In genomic region chr12:54017845-54018607, GRCh38 we compare ENCODE assay signal across 8 cellular contexts. TPM values are rescaled to one million over a fixed set of nuclear protein-coding genes. Genes with fewer than 3 reads are reported as not detected.
DNase-seq lines count a peak whose midpoint lies in the region; ATAC-seq and TF ChIP-seq lines count a peak whose summit lies in the region.

No MANE protein-coding gene starts in this region.

- DNase-seq in DMS114 treated with DMSO at 0.1 percent for 48 hours (lab: John Stamatoyannopoulos, UW; ENCODE audit: unreplicated experiment) (peak; percentile 91), HuH-7.5 (ENCODE audit: low spot score) (peak; percentile 98), Panc1 (ENCODE audit: low read depth, low spot score) (peak; percentile 89), osteoblast (ENCODE audit: insufficient read length, low spot score, missing footprints) (peak; percentile 99), thoracic aorta (ENCODE audit: low spot score) (peak; percentile 46)
- DNase-seq in activated T-helper 2 cell treated with anti-CD3 and anti-CD28 coated beads, Interferon-gamma antibody, Interleukin-2, Interleukin-4, amounts not matched to agents 10 μg/mL and 5 μg/mL and 100 μg/mL, durations not matched to agents 14 hours and 24 hours and 36 hours (ENCODE audit: low spot score), result peak; percentile 67

- ATAC-seq in GM21447 (IDR thresholded peaks at IDR 0.05; ENCODE audit: unreplicated experiment) (peak; percentile 61), Panc1 (peak; percentile 72), gastroesophageal sphincter (peak; percentile 83), thoracic aorta (ENCODE audit: insufficient number of reproducible peaks, low FRiP score, low read depth) (peak; percentile 61)

- H3K27ac ChIP-seq in Panc1 (ENCODE audit: low read length) (peak overlapping the region; percentile 94), gastroesophageal sphincter (peak overlapping the region in 3 of 4 donors; percentile 41 to 72 (median 51)), osteoblast (ENCODE audit: low read depth, low read length) (peak overlapping the region; percentile 96), thoracic aorta (peak overlapping the region; percentile 81 to 98)

- H3K27ac Mint-ChIP-seq in activated T-helper 2 cell treated with anti-CD3 and anti-CD28 coated beads, Interferon-gamma antibody, Interleukin-2, Interleukin-4, amounts not matched to agents 10 μg/mL and 5 μg/mL and 100 μg/mL, durations not matched to agents 14 hours and 24 hours and 36 hours, result peak overlapping the region; percentile 18

- intact Hi-C loops in Panc1 (cut with micrococcal nuclease; ENCODE audit: unreplicated experiment), result no loop called here
- intact Hi-C loops in activated T-helper 2 cell treated with anti-CD3 and anti-CD28 coated beads, Interferon-gamma antibody, Interleukin-2, Interleukin-4, amounts not matched to agents 10 μg/mL and 5 μg/mL and 100 μg/mL, durations not matched to agents 14 hours and 24 hours and 36 hours (cut with micrococcal nuclease), result loop anchor here (2.0 to 10.0 kb wide), 3 partner anchors 15 to 1013 kb away; partner anchors contain the start of genes EIF4B and HOXC5

- TF ChIP-seq EP300 in gastroesophageal sphincter (IDR thresholded peaks at IDR 0.05), result no peak

- in situ Hi-C loops in Panc1 (cut with HindIII; ENCODE audit: low pct_unique_long_range_greater_than_20kb, low sequenced_read_pairs), result no loop called here

- peaks cover 75% of the 10 kb centered on the region for H3K27me3 Mint-ChIP-seq in activated T-helper 2 cell treated with anti-CD3 and anti-CD28 coated beads, Interferon-gamma antibody, Interleukin-2, Interleukin-4, amounts not matched to agents 10 μg/mL and 5 μg/mL and 100 μg/mL, durations not matched to agents 14 hours and 24 hours and 36 hours (ENCODE audit: low read depth)

- H3K4me3 Mint-ChIP-seq in activated T-helper 2 cell treated with anti-CD3 and anti-CD28 coated beads, Interferon-gamma antibody, Interleukin-2, Interleukin-4, amounts not matched to agents 10 μg/mL and 5 μg/mL and 100 μg/mL, durations not matched to agents 14 hours and 24 hours and 36 hours (ENCODE audit: low read depth), result peak overlapping the region; percentile 81

- no TSS peak for BruUV-seq in Panc1 (replicated peaks; lab: Mats Ljungman, UMichigan)

- no peaks in the 10 kb centered on the region for H3K9me3 Mint-ChIP-seq in activated T-helper 2 cell treated with anti-CD3 and anti-CD28 coated beads, Interferon-gamma antibody, Interleukin-2, Interleukin-4, amounts not matched to agents 10 μg/mL and 5 μg/mL and 100 μg/mL, durations not matched to agents 14 hours and 24 hours and 36 hours

- H3K36me3 Mint-ChIP-seq in activated T-helper 2 cell treated with anti-CD3 and anti-CD28 coated beads, Interferon-gamma antibody, Interleukin-2, Interleukin-4, amounts not matched to agents 10 μg/mL and 5 μg/mL and 100 μg/mL, durations not matched to agents 14 hours and 24 hours and 36 hours (ENCODE audit: low read depth), result peaks cover 5% of the 10 kb centered on the region

- H3K4me2 ChIP-seq in osteoblast (ENCODE audit: insufficient read depth, low read length), result peak overlapping the region; percentile 94

- TF ChIP-seq CTCF in Panc1 (IDR thresholded peaks at IDR 0.05) (no peak; the same call in 1 of the 2 replicates), gastroesophageal sphincter (IDR thresholded peaks at IDR 0.05) (peak in 1 of 4 experiments; percentile 34), osteoblast (IDR thresholded peaks at IDR 0.05; ENCODE audit: extremely low read depth, low read depth, low read length) (no peak), thoracic aorta (IDR thresholded peaks at IDR 0.05) (no peak)

- H2AFZ ChIP-seq in osteoblast (ENCODE audit: low read length), result peak overlapping the region; percentile 70

- H4K20me1 ChIP-seq in osteoblast (ENCODE audit: insufficient read depth, low read length), result peaks cover 20% of the 10 kb centered on the region

- no peaks in the 10 kb centered on the region for H3K9me3 ChIP-seq in Panc1 (ENCODE audit: control insufficient read depth, insufficient read depth, low read depth, low read length)
- H3K9me3 ChIP-seq in gastroesophageal sphincter, result no peaks in the 10 kb centered on the region
- no peaks in the 10 kb centered on the region for H3K9me3 ChIP-seq in osteoblast (ENCODE audit: low read depth, low read length)
- H3K9me3 ChIP-seq in thoracic aorta, result no peaks in the 10 kb centered on the region

- no peak for TF ChIP-seq POLR2A in gastroesophageal sphincter (IDR thresholded peaks at IDR 0.05)

- peaks cover 2% of the 10 kb centered on the region; the same call in 1 of the 2 replicates for H3K36me3 ChIP-seq in Panc1 (ENCODE audit: control insufficient read depth, insufficient read depth, low read length)
- H3K36me3 ChIP-seq in gastroesophageal sphincter, result no peaks in the 10 kb centered on the region
- H3K36me3 ChIP-seq in osteoblast (ENCODE audit: insufficient read depth, low read length), result no peaks in the 10 kb centered on the region
- H3K36me3 ChIP-seq in thoracic aorta, result no peaks in the 10 kb centered on the region

- CTCF ChIA-PET in Panc1 (lab: Charles Lee), result interaction anchor here (0.6 to 1.1 kb wide), 6 partner anchors 12 to 235 kb away, joined by 3 to 14 read pairs (median 4); no protein-coding TSS in a partner anchor

- H3K4me3 ChIP-seq in Panc1 (ENCODE audit: low read depth in 2 of 2, low read length in 2 of 2) (peak overlapping the region; percentile 72 to 91), gastroesophageal sphincter (peak overlapping the region; percentile 25 to 54), osteoblast (ENCODE audit: insufficient read depth, low read length) (peak overlapping the region; percentile 94), thoracic aorta (peak overlapping the region; percentile 69)

- no peaks in the 10 kb centered on the region for H3K27me3 ChIP-seq in Panc1 (ENCODE audit: control insufficient read depth, insufficient read depth, low read length)
- H3K27me3 ChIP-seq in gastroesophageal sphincter, result peaks cover 99% of the 10 kb centered on the region
- H3K27me3 ChIP-seq in osteoblast (ENCODE audit: insufficient read depth, low read length), result no peaks in the 10 kb centered on the region
- no peaks in the 10 kb centered on the region for H3K27me3 ChIP-seq in thoracic aorta (replicated peaks; ENCODE audit: insufficient read depth)

- H3K79me2 ChIP-seq in osteoblast (ENCODE audit: insufficient read depth, low read length), result peaks cover 86% of the 10 kb centered on the region

- no CpG with 5 or more reads among the region's 41 CpGs for WGBS in gastroesophageal sphincter (ENCODE audit: low coverage in 1 of 2), 2 donors

- H3K4me1 Mint-ChIP-seq in activated T-helper 2 cell treated with anti-CD3 and anti-CD28 coated beads, Interferon-gamma antibody, Interleukin-2, Interleukin-4, amounts not matched to agents 10 μg/mL and 5 μg/mL and 100 μg/mL, durations not matched to agents 14 hours and 24 hours and 36 hours (ENCODE audit: low read depth), result peaks cover 17% of the 10 kb centered on the region

- H3K4me1 ChIP-seq in Panc1 (ENCODE audit: control insufficient read depth, insufficient read depth, low read length), result peaks cover 60% of the 10 kb centered on the region
- peaks cover 0 to 48% (median 14%) of the 10 kb centered on the region in 3 donors for H3K4me1 ChIP-seq in gastroesophageal sphincter
- H3K4me1 ChIP-seq in osteoblast (ENCODE audit: insufficient read depth, low read length), result peaks cover 54% of the 10 kb centered on the region
- H3K4me1 ChIP-seq in thoracic aorta (ENCODE audit: control insufficient read depth in 1 of 2, low read depth in 2 of 2), result peaks cover 14 to 27% of the 10 kb centered on the region in 2 donors

- POLR2A ChIA-PET in Panc1 (lab: Charles Lee), result interaction anchor here (0.5 to 1.5 kb wide), 7 partner anchors 8 to 186 kb away, joined by 3 to 17 read pairs (median 9); partner anchors contain the start of gene HOXC6

RNA-seq across cellular contexts. Expression of gene HOXC8, which starts 9.2 kb away (rescaled TPM):
- total RNA-seq in Panc1 (2021; ENCODE audit: unreplicated experiment) (15.3 TPM), gastroesophageal sphincter (under 1 TPM in 2 of 4 donors, not detected in 2; 0.15 to 0.40 TPM), osteoblast (3.2 and 5.1 TPM in 2 replicates), thoracic aorta (not detected)
- polyA plus RNA-seq in Panc1 (2012; ENCODE audit: insufficient read length), result 9.5 TPM
- not detected in 2 replicates for total RNA-seq in activated T-helper 2 cell treated with anti-CD3 and anti-CD28 coated beads, Interferon-gamma antibody, Interleukin-2, Interleukin-4, amounts not matched to agents 10 μg/mL and 5 μg/mL and 100 μg/mL, durations not matched to agents 14 hours and 24 hours and 36 hours

RNA-seq across cellular contexts. Expression of gene HOXC6, which starts 10.2 kb away (rescaled TPM):
- total RNA-seq in Panc1 (2021; ENCODE audit: unreplicated experiment) (52.2 TPM), gastroesophageal sphincter (under 1 TPM in 1 of 4 donors, not detected in 3; 0.50 TPM), osteoblast (5.6 and 7.2 TPM in 2 replicates), thoracic aorta (not detected)
- polyA plus RNA-seq in Panc1 (2012; ENCODE audit: insufficient read length), result 46.1 TPM
- total RNA-seq in activated T-helper 2 cell treated with anti-CD3 and anti-CD28 coated beads, Interferon-gamma antibody, Interleukin-2, Interleukin-4, amounts not matched to agents 10 μg/mL and 5 μg/mL and 100 μg/mL, durations not matched to agents 14 hours and 24 hours and 36 hours, result not detected in 2 replicates

RNA-seq across cellular contexts. Expression of gene HOXC5, which starts 14.8 kb away (rescaled TPM):
- 5.0 TPM for total RNA-seq in Panc1 (2021; ENCODE audit: unreplicated experiment)
- polyA plus RNA-seq in Panc1 (2012; ENCODE audit: insufficient read length), result 0.76 TPM
- not detected in 2 replicates for total RNA-seq in activated T-helper 2 cell treated with anti-CD3 and anti-CD28 coated beads, Interferon-gamma antibody, Interleukin-2, Interleukin-4, amounts not matched to agents 10 μg/mL and 5 μg/mL and 100 μg/mL, durations not matched to agents 14 hours and 24 hours and 36 hours
- total RNA-seq in gastroesophageal sphincter, result 1 to 10 TPM in 2 of 4 donors, under 1 TPM in 1, not detected in 1; 0.31 to 3.3 (median 1.3) TPM
- 1.8 and 2.1 TPM in 2 replicates for total RNA-seq in osteoblast
- total RNA-seq in thoracic aorta, result 1 to 10 TPM in 1 of 2 donors, not detected in 1; 1.8 TPM

RNA-seq across cellular contexts. Expression of gene HOXC9, which starts 18.1 kb away (rescaled TPM):
- total RNA-seq in Panc1 (2021; ENCODE audit: unreplicated experiment) (37.2 TPM), gastroesophageal sphincter (not detected), osteoblast (8.3 and 11.6 TPM in 2 replicates), thoracic aorta (not detected)
- 41.2 TPM for polyA plus RNA-seq in Panc1 (2012; ENCODE audit: insufficient read length)
- not detected in 2 replicates for total RNA-seq in activated T-helper 2 cell treated with anti-CD3 and anti-CD28 coated beads, Interferon-gamma antibody, Interleukin-2, Interleukin-4, amounts not matched to agents 10 μg/mL and 5 μg/mL and 100 μg/mL, durations not matched to agents 14 hours and 24 hours and 36 hours

RNA-seq across cellular contexts. Expression of gene HOXC10, which starts 33.1 kb away (rescaled TPM):
- total RNA-seq in Panc1 (2021; ENCODE audit: unreplicated experiment), result 154 TPM
- 178 TPM for polyA plus RNA-seq in Panc1 (2012; ENCODE audit: insufficient read length)
- not detected in 2 replicates for total RNA-seq in activated T-helper 2 cell treated with anti-CD3 and anti-CD28 coated beads, Interferon-gamma antibody, Interleukin-2, Interleukin-4, amounts not matched to agents 10 μg/mL and 5 μg/mL and 100 μg/mL, durations not matched to agents 14 hours and 24 hours and 36 hours
- total RNA-seq in gastroesophageal sphincter, result not detected
- total RNA-seq in osteoblast, result 9.7 and 11.2 TPM in 2 replicates
- not detected for total RNA-seq in thoracic aorta

Comparison
In these comparisons a context has a peak if more than half of its experiments do, and no peak if none do; other contexts are left out.
1. Peak in every context shown above with its lines: DNase-seq, ATAC-seq, H3K4me3 ChIP-seq and H3K27ac ChIP-seq.
2. DNase-seq: peak in every context shown above with its lines; median percentile 99 in osteoblast; 98 in HuH-7.5; 91 in DMS114 treated with DMSO at 0.1 percent for 48 hours; 89 in Panc1; 67 in activated T-helper 2 cell treated with anti-CD3 and anti-CD28 coated beads, Interferon-gamma antibody, Interleukin-2, Interleukin-4, amounts not matched to agents 10 μg/mL and 5 μg/mL and 100 μg/mL, durations not matched to agents 14 hours and 24 hours and 36 hours; 46 in thoracic aorta.
3. H3K4me3 ChIP-seq: peak in every context shown above with its lines; median percentile 94 in osteoblast; 82 in Panc1; 69 in thoracic aorta; 40 in gastroesophageal sphincter.